ENCODE assay signal across 13 cellular contexts in the genomic region with DNA sequence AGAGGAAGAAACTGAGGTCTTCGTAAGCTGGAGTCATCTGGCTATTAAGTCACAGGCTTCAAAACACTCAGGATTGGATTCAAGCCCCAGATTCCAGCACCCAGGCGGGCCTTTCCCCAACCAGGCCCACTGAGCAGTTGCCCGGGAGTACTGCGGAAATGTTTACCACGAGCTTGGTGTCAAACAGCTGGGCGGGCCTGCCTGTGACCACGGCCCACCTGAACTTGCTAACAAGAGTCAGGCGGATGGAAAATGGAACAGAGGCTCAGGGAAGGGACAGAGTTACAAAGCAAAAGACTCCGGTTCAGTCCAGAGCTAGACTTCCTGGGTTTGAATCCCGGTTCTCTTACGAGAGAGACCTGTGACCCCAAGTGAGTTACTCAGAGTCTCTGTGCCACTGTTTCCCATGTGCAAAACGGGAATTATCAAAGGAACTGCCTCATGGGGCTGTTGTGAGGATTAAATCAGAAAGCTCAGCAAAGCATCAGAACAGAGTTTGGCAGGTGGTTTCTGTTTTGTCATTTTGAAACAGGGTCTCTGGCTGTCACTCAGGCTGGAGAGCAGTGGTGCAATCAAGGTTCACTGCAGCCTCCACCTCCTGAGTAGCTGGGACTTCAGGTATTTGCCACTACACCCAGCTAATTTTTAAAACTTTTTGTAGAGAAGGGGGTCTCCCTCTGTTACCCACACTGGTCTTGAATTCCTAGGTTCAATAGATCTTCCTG. TPM values are rescaled to one million over a fixed set of nuclear protein-coding genes. Genes with fewer than 3 reads are reported as not detected.
DNase-seq lines count a peak whose midpoint lies in the region; ATAC-seq, FAIRE-seq and TF ChIP-seq lines count a peak whose summit lies in the region.
"Had no signal": no experiment of that assay in that cellular context is flagged by ENCODE, and none has a peak within 500 bp of the region (broad histone marks: within the 10 kb centered on the region; RNA-seq: fewer than 3 reads in every experiment).

No MANE protein-coding gene starts in this region.

- FAIRE-seq in GM12892 (lab: Jason Lieb, UNC) = peak; percentile 56
- FAIRE-seq: endothelial cell of umbilical vein, HTR-8/SVneo had no signal

- H3K36me3 ChIP-seq in OCI-LY3 (replicated peaks; ENCODE audit: low read depth, low read length) (no peaks in the 10 kb centered on the region), breast epithelium (no peaks in the 10 kb centered on the region), SK-N-SH (replicated peaks in 1 of 2; ENCODE audit: control insufficient read depth in 1 of 2, insufficient read depth in 2 of 2, low read length in 1 of 2) (peaks cover 0 to 9% of the 10 kb centered on the region in 2 experiments)

- no peak for TF ChIP-seq CTCF in OCI-LY3 (IDR thresholded peaks at IDR 0.05; ENCODE audit: low read depth, low read length)
- TF ChIP-seq CTCF in breast epithelium (IDR thresholded peaks at IDR 0.05) = no peak
- TF ChIP-seq CTCF in SK-N-SH (IDR thresholded peaks at IDR 0.05) = no peak

- TF ChIP-seq EP300 in SK-N-SH (IDR thresholded peaks at IDR 0.05; ENCODE audit: borderline replicate concordance in 1 of 2, low read depth in 1 of 2, low read length in 1 of 2) = no peak

- intact Hi-C loops in breast epithelium (cut with DNase I; ENCODE audit: low total_unique reads) = no loop called here

- H3K9ac ChIP-seq in OCI-LY3 (ENCODE audit: low read length) (peak overlapping the region; percentile 8; the same call in 1 of the 2 replicates), SK-N-SH (no peak overlapping the region)

- TF ChIP-seq POLR2A in GM12892 (IDR thresholded peaks at IDR 0.05; ENCODE audit: low read depth, low read length) (no peak), breast epithelium (IDR thresholded peaks at IDR 0.05) (no peak)

- H3K27ac ChIP-seq in OCI-LY3 (ENCODE audit: low read length) = peak overlapping the region; percentile 41
- no peak overlapping the region for H3K27ac ChIP-seq in breast epithelium
- no peak overlapping the region for H3K27ac ChIP-seq in SK-N-SH (ENCODE audit: low read depth in 2 of 2, low read length in 1 of 2)

- H3K4me3 ChIP-seq in OCI-LY3 (ENCODE audit: low read length) = peak overlapping the region; percentile 32
- H3K4me3 ChIP-seq in breast epithelium = no peak overlapping the region
- no peak overlapping the region for H3K4me3 ChIP-seq in SK-N-SH (ENCODE audit: low read depth in 2 of 2, low read length in 1 of 2)

- peak; percentile 68 for ATAC-seq in GM19328 (IDR thresholded peaks at IDR 0.05; ENCODE audit: unreplicated experiment)
- peak; percentile 76 for ATAC-seq in HG02840 (IDR thresholded peaks at IDR 0.05; ENCODE audit: low FRiP score, unreplicated experiment)

- WGBS in SK-N-SH (ENCODE audit: low lambda C conversion rate) = 82% methylated on average over 12 of the region's 12 CpGs

- H3F3A ChIP-seq in SK-N-SH (replicated peaks; ENCODE audit: insufficient read depth) = no peaks in the 10 kb centered on the region

- H3K79me2 ChIP-seq in OCI-LY3 (ENCODE audit: low read length) = no peaks in the 10 kb centered on the region
- H3K79me2 ChIP-seq in SK-N-SH (ENCODE audit: insufficient read depth) = no peaks in the 10 kb centered on the region

- no peaks in the 10 kb centered on the region for H3K9me2 ChIP-seq in SK-N-SH

- no peaks in the 10 kb centered on the region for H4K20me1 ChIP-seq in OCI-LY3 (ENCODE audit: insufficient read depth, low read length)
- H4K20me1 ChIP-seq in SK-N-SH (ENCODE audit: insufficient read depth) = no peaks in the 10 kb centered on the region

- CTCF ChIA-PET in SK-N-SH (lab: Yijun Ruan, JAX) = interaction anchor here (0.9 to 2.0 kb wide), 4 partner anchors 12 to 239 kb away, joined by 3 to 12 read pairs (median 3); no protein-coding TSS in a partner anchor

- POLR2A ChIA-PET in SK-N-SH (lab: Yijun Ruan, JAX) = no interaction called here

- H3K4me2 ChIP-seq in OCI-LY3 (ENCODE audit: low read length) (peak overlapping the region; percentile 64), SK-N-SH (no peak overlapping the region)

- H3K4me1 ChIP-seq in OCI-LY3 (ENCODE audit: low read length) = peaks cover 26% of the 10 kb centered on the region
- no peaks in the 10 kb centered on the region for H3K4me1 ChIP-seq in breast epithelium
- no peaks in the 10 kb centered on the region; a peak in 1 of 4 replicates for H3K4me1 ChIP-seq in SK-N-SH (ENCODE audit: control insufficient read depth in 1 of 2, insufficient read depth in 2 of 2, low read depth in 1 of 2, low read length in 1 of 2)

- no peaks in the 10 kb centered on the region for H3K27me3 ChIP-seq in OCI-LY3 (ENCODE audit: low read depth, low read length)
- H3K27me3 ChIP-seq in breast epithelium = no peaks in the 10 kb centered on the region
- no peaks in the 10 kb centered on the region for H3K27me3 ChIP-seq in SK-N-SH (ENCODE audit: insufficient read depth)

- H2AFZ ChIP-seq in OCI-LY3 (ENCODE audit: low read depth, low read length) (0 out of 2 replicates have a peak overlapping the region, but pooled peaks have one; percentile 22), SK-N-SH (ENCODE audit: low read depth) (no peak overlapping the region)

- no peak for DNase-seq in GM12892 (ENCODE audit: insufficient read length)
- DNase-seq in stimulated activated CD4-positive, alpha-beta T cell treated with anti-CD3 and anti-CD28 coated beads, Interleukin-4, amount 100 ng/mL, for 1 hour = no peak
- DNase-seq in breast epithelium (ENCODE audit: low spot score in 2 of 2) = no peak
- no peak for DNase-seq in SK-N-SH
- DNase-seq in middle frontal gyrus (ENCODE audit: extremely low spot score, low spot score) = no peak
- DNase-seq: activated CD4-positive, alpha-beta T cell treated with anti-CD3 and anti-CD28 coated beads for 1 hour; NCI-H2029 had no signal

- H3K9me3 ChIP-seq in OCI-LY3 (ENCODE audit: insufficient read depth, low read length) (no peaks in the 10 kb centered on the region), breast epithelium (no peaks in the 10 kb centered on the region), SK-N-SH (no peaks in the 10 kb centered on the region)

- TF ChIP-seq RAD21 in SK-N-SH (IDR thresholded peaks at IDR 0.05; ENCODE audit: low read length) = no peak

TF ChIP-seq in SK-N-SH, 30 proteins besides CTCF, POLR2A, EP300 and RAD21:
- TF ChIP-seq RCOR1 (IDR thresholded peaks at IDR 0.05; ENCODE audit: low read length) = no peak
- TF ChIP-seq EZH2phosphoT487 (IDR thresholded peaks at IDR 0.05; ENCODE audit: borderline replicate concordance, low read depth) = no peak
- no peak for TF ChIP-seq FOSL2 (IDR thresholded peaks at IDR 0.05; ENCODE audit: borderline replicate concordance, low read depth)
- no peak for TF ChIP-seq CHD2 (IDR thresholded peaks at IDR 0.05; ENCODE audit: low read length, partially characterized antibody)
- no peak for TF ChIP-seq MAX (IDR thresholded peaks at IDR 0.05; ENCODE audit: low read depth)
- no peak for TF ChIP-seq SMC3 (IDR thresholded peaks at IDR 0.05; ENCODE audit: low read depth, low read length)
- no peak for TF ChIP-seq RFX5 (IDR thresholded peaks at IDR 0.05; ENCODE audit: low read length)
- no peak for TF ChIP-seq IRF3 (IDR thresholded peaks at IDR 0.05; ENCODE audit: low read depth, low read length)
- TF ChIP-seq RXRA (IDR thresholded peaks at IDR 0.05; ENCODE audit: borderline replicate concordance, low read depth) = no peak
- no peak for TF ChIP-seq YY1 (IDR thresholded peaks at IDR 0.05; ENCODE audit: low read depth)
- no peak for TF ChIP-seq GATA2 (CRISPR knock-in tag; IDR thresholded peaks at IDR 0.05)

RNA-seq across cellular contexts. Expression of gene TFCP2L1, which starts 49.0 kb away (rescaled TPM):
- polyA plus RNA-seq in GM12892 (2012; ENCODE audit: missing spikeins) = 1.8 TPM
- total RNA-seq in breast epithelium = 10 to 100 TPM in 1 of 3 donors, 1 to 10 TPM in 2; 7.5 to 90.3 (median 8.3) TPM
- not detected in 2 replicates for polyA plus RNA-seq in SK-N-SH (2012; rRNA removed)
- not detected in 2 replicates for polyA plus RNA-seq in SK-N-SH (2012; cell fraction: cytosol; rRNA removed)
- not detected in 2 replicates for polyA plus RNA-seq in SK-N-SH (2012; cell fraction: nucleus; rRNA removed)
- total RNA-seq: B cell, endothelial cell of umbilical vein had no signal
- polyA plus RNA-seq: endothelial cell of umbilical vein had no signal
